27 cellular contexts compared by ENCODE assay signal in the genomic region with DNA sequence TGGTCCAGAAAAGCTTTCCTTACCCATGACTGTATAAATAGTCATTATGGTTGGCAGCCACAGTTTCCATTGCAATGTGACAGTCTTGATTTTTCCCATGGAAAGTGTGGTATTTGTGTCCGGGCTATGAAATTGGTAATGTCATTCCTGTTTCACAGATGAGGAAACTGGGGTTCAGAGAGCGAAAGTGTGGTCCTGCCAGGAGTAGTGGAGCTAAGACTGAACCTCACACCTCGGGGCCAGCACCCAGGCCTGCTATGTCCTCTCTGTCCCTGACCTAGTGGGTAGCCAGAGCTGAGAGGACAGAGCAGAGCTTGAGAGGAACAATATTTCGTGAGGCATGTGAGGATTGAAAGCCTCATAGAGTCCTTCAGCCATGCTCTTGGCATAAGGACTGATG. TPM values are rescaled to one million over a fixed set of nuclear protein-coding genes. Genes with fewer than 3 reads are reported as not detected.
A peak's percentile ranks its signal among the peaks of the same experiment; 100 is the strongest.
DNase-seq lines count a peak whose midpoint lies in the region; ATAC-seq and TF ChIP-seq lines count a peak whose summit lies in the region.
"Had no signal": no experiment of that assay in that cellular context is flagged by ENCODE, and none has a peak within 500 bp of the region (broad histone marks: within the 10 kb centered on the region; RNA-seq: fewer than 3 reads in every experiment).

No MANE protein-coding gene starts in this region.

- H3K4me2 ChIP-seq in mammary epithelial cell (ENCODE audit: insufficient read depth, low read depth, low read length): no peak overlapping the region

- in situ Hi-C loops in mammary epithelial cell (cut with MboI; ENCODE audit: low sequenced_read_pairs in 2 of 2): no loop called here

- H3K4me1 ChIP-seq in CD4-positive, CD25-positive, alpha-beta regulatory T cell (ENCODE audit: control insufficient read depth, insufficient read depth, low read length, poor library complexity, severe bottlenecking): peaks cover 26% of the 10 kb centered on the region
- H3K4me1 ChIP-seq in SJCRH30 (no peaks in the 10 kb centered on the region), mammary epithelial cell (ENCODE audit: insufficient read depth, low read length) (peaks cover 16% of the 10 kb centered on the region)

- H3K4me1 Mint-ChIP-seq in activated CD4-positive, alpha-beta memory T cell treated with anti-CD3 and anti-CD28 coated beads, Interleukin-2, amount 10 ng/mL, durations not matched to agents 7 days and 5 days: peaks cover 41% of the 10 kb centered on the region
- peaks cover 35% of the 10 kb centered on the region for H3K4me1 Mint-ChIP-seq in activated CD4-positive, alpha-beta memory T cell treated with anti-CD3 and anti-CD28 coated beads for 36 hours (ENCODE audit: low read depth)
- H3K4me1 Mint-ChIP-seq in CD4-positive, CD25-positive, alpha-beta regulatory T cell: peaks cover 8 to 45% (median 28%) of the 10 kb centered on the region in 4 donors
- H3K4me1 Mint-ChIP-seq in T-cell (peaks cover 29 to 41% (median 32%) of the 10 kb centered on the region in 3 donors), naive B cell (peaks cover 26 to 46% (median 35%) of the 10 kb centered on the region in 3 donors)

- H3K27me3 Mint-ChIP-seq in activated CD4-positive, alpha-beta memory T cell treated with anti-CD3 and anti-CD28 coated beads, Interleukin-2, amount 10 ng/mL, durations not matched to agents 7 days and 5 days: no peaks in the 10 kb centered on the region
- H3K27me3 Mint-ChIP-seq in activated CD4-positive, alpha-beta memory T cell treated with anti-CD3 and anti-CD28 coated beads for 36 hours: no peaks in the 10 kb centered on the region
- H3K27me3 Mint-ChIP-seq in CD4-positive, CD25-positive, alpha-beta regulatory T cell: no peaks in the 10 kb centered on the region
- H3K27me3 Mint-ChIP-seq in T-cell (no peaks in the 10 kb centered on the region), naive B cell (no peaks in the 10 kb centered on the region)
- H3K27me3 Mint-ChIP-seq: effector memory CD8-positive, alpha-beta T cell had no signal

- peaks cover 38% of the 10 kb centered on the region for H3K79me2 ChIP-seq in mammary epithelial cell (ENCODE audit: insufficient read depth, low read length)

- no peak overlapping the region for H3K27ac ChIP-seq in CD4-positive, CD25-positive, alpha-beta regulatory T cell (ENCODE audit: insufficient read depth, low read length, poor library complexity, severe bottlenecking)
- H3K27ac ChIP-seq in SJCRH30 (no peak overlapping the region), mammary epithelial cell (ENCODE audit: insufficient read depth, low read depth, low read length) (no peak overlapping the region)
- H3K27ac ChIP-seq: coronary artery, neutrophil, right lobe of liver, SJSA1, thyroid gland had no signal

- H3K4me3 Mint-ChIP-seq in activated CD4-positive, alpha-beta memory T cell treated with anti-CD3 and anti-CD28 coated beads, Interleukin-2, amount 10 ng/mL, durations not matched to agents 7 days and 5 days: peak overlapping the region; percentile 2
- H3K4me3 Mint-ChIP-seq in activated CD4-positive, alpha-beta memory T cell treated with anti-CD3 and anti-CD28 coated beads for 36 hours: no peak overlapping the region
- H3K4me3 Mint-ChIP-seq in CD4-positive, CD25-positive, alpha-beta regulatory T cell: peak overlapping the region in 3 of 4 donors; percentile 75 to 95 (median 80)
- H3K4me3 Mint-ChIP-seq in T-cell (peak overlapping the region; percentile 56 to 87 (median 59)), naive B cell (peak overlapping the region in 7 of 8 donors; percentile 2 to 97 (median 57))

- CTCF ChIA-PET in activated CD4-positive, alpha-beta memory T cell treated with anti-CD3 and anti-CD28 coated beads, Interleukin-2, amount 10 ng/mL, durations not matched to agents 7 days and 5 days (lab: Charles Lee): interaction anchor here (0.6 to 13.8 kb wide), 7 partner anchors 12 to 1063 kb away, joined by 3 to 289 read pairs (median 4); partner anchors contain the start of gene SDF2L1
- CTCF ChIA-PET in activated CD4-positive, alpha-beta memory T cell treated with anti-CD3 and anti-CD28 coated beads for 36 hours (lab: Charles Lee): interaction anchor here (0.8 to 6.1 kb wide), 6 partner anchors 11 to 58 kb away, joined by 3 to 151 read pairs (median 17); partner anchors contain the start of gene SDF2L1
- CTCF ChIA-PET in T-cell (lab: Charles Lee): interaction anchor here (0.6 to 3.1 kb wide), 10 partner anchors 12 to 711 kb away, joined by 3 to 33 read pairs (median 3); partner anchors contain the start of genes PPIL2 (in 1 of the 2), SDF2L1 (in 1 of the 2) and UBE2L3 (in 1 of the 2)
- CTCF ChIA-PET in mammary epithelial cell (lab: Charles Lee; ENCODE audit: low non-redundant PET): no interaction called here

- H3K36me3 ChIP-seq in CD4-positive, CD25-positive, alpha-beta regulatory T cell (ENCODE audit: control insufficient read depth, insufficient read depth, low read length): peaks cover 16% of the 10 kb centered on the region
- H3K36me3 ChIP-seq in SJCRH30: no peaks in the 10 kb centered on the region
- peaks cover 4% of the 10 kb centered on the region for H3K36me3 ChIP-seq in mammary epithelial cell (ENCODE audit: insufficient read depth, low read length)
- H3K36me3 ChIP-seq: right lobe of liver, thyroid gland had no signal

- TF ChIP-seq CTCF in mammary epithelial cell (conservative IDR thresholded peaks at IDR 0.05 in 1 of 2, IDR thresholded peaks at IDR 0.05 in 1 of 2; ENCODE audit: extremely low read depth in 1 of 2, insufficient read depth in 1 of 2, low read depth in 1 of 2, low read length in 2 of 2): no peak

- POLR2A ChIA-PET in activated CD4-positive, alpha-beta memory T cell treated with anti-CD3 and anti-CD28 coated beads, Interleukin-2, amount 10 ng/mL, durations not matched to agents 7 days and 5 days (lab: Charles Lee): interaction anchor here (0.9 to 2.9 kb wide), 5 partner anchors 11 to 64 kb away, joined by 3 to 48 read pairs (median 24); partner anchors contain the start of genes PPIL2, SDF2L1 and UBE2L3
- POLR2A ChIA-PET in activated CD4-positive, alpha-beta memory T cell treated with anti-CD3 and anti-CD28 coated beads for 36 hours (lab: Charles Lee): interaction anchor here (1.1 kb wide), 1 partner anchor 12 kb away, joined by 4 read pairs; no protein-coding TSS in a partner anchor
- POLR2A ChIA-PET in T-cell (lab: Charles Lee): interaction anchor here in 1 of 2 donors (1.1 kb wide), 1 partner anchor 17 kb away, joined by 3 read pairs; no protein-coding TSS in a partner anchor

- ATAC-seq in CD4-positive, CD25-positive, alpha-beta regulatory T cell (ENCODE audit: low read depth in 2 of 2): no peak
- no peak for ATAC-seq in T-cell (replicated peaks in 1 of 4)
- ATAC-seq in naive B cell (ENCODE audit: low read depth in 2 of 2): no peak
- ATAC-seq in HG03095 (IDR thresholded peaks at IDR 0.05; ENCODE audit: unreplicated experiment): no peak
- ATAC-seq: activated CD4-positive, CD25-positive, alpha-beta regulatory T cell treated with anti-CD3 and anti-CD28 coated beads, Interleukin-2, amount 50 U/mL, for 24 hours; effector memory CD8-positive, alpha-beta T cell; left colon; right lobe of liver had no signal

- no TSS peak for BruUV-seq in mammary epithelial cell (replicated peaks; lab: Mats Ljungman, UMichigan)

- H3K36me3 Mint-ChIP-seq in activated CD4-positive, alpha-beta memory T cell treated with anti-CD3 and anti-CD28 coated beads, Interleukin-2, amount 10 ng/mL, durations not matched to agents 7 days and 5 days (ENCODE audit: low read depth): peaks cover 22% of the 10 kb centered on the region
- H3K36me3 Mint-ChIP-seq in activated CD4-positive, alpha-beta memory T cell treated with anti-CD3 and anti-CD28 coated beads for 36 hours: peaks cover 22% of the 10 kb centered on the region
- peaks cover 16% of the 10 kb centered on the region for H3K36me3 Mint-ChIP-seq in CD4-positive, CD25-positive, alpha-beta regulatory T cell
- H3K36me3 Mint-ChIP-seq in T-cell (peaks cover 10% of the 10 kb centered on the region), naive B cell (no peaks in the 10 kb centered on the region)

- H4K20me1 ChIP-seq in mammary epithelial cell (ENCODE audit: insufficient read depth, low read length): no peaks in the 10 kb centered on the region

- no peaks in the 10 kb centered on the region for H3K9me3 ChIP-seq in CD4-positive, CD25-positive, alpha-beta regulatory T cell (ENCODE audit: control insufficient read depth in 2 of 2, low read length in 2 of 2)
- H3K9me3 ChIP-seq in SJCRH30 (replicated peaks): no peaks in the 10 kb centered on the region
- no peaks in the 10 kb centered on the region for H3K9me3 ChIP-seq in mammary epithelial cell (replicated peaks; ENCODE audit: insufficient read depth, low read length)
- H3K9me3 ChIP-seq: BE2C, neutrophil, right lobe of liver, thyroid gland had no signal

- no peaks in the 10 kb centered on the region for H3K9me3 Mint-ChIP-seq in activated CD4-positive, alpha-beta memory T cell treated with anti-CD3 and anti-CD28 coated beads, Interleukin-2, amount 10 ng/mL, durations not matched to agents 7 days and 5 days
- no peaks in the 10 kb centered on the region for H3K9me3 Mint-ChIP-seq in activated CD4-positive, alpha-beta memory T cell treated with anti-CD3 and anti-CD28 coated beads for 36 hours
- peaks cover 0 to 1% (median 0%) of the 10 kb centered on the region in 7 donors for H3K9me3 Mint-ChIP-seq in CD4-positive, CD25-positive, alpha-beta regulatory T cell
- no peaks in the 10 kb centered on the region for H3K9me3 Mint-ChIP-seq in T-cell
- H3K9me3 Mint-ChIP-seq in naive B cell: no peaks in the 10 kb centered on the region
- H3K9me3 Mint-ChIP-seq: effector memory CD8-positive, alpha-beta T cell had no signal

- DNase-seq in activated CD4-positive, alpha-beta memory T cell treated with anti-CD3 and anti-CD28 coated beads, Interleukin-2, amount 10 ng/mL, durations not matched to agents 7 days and 5 days: no peak
- no peak for DNase-seq in activated CD4-positive, alpha-beta memory T cell treated with anti-CD3 and anti-CD28 coated beads for 36 hours
- no peak for DNase-seq in CD4-positive, CD25-positive, alpha-beta regulatory T cell
- DNase-seq in T-cell (no peak), naive B cell (no peak), SJCRH30 (no peak), mammary epithelial cell (no peak)
- DNase-seq: BE2C; caudate nucleus; COR-L47; DMS79; effector memory CD8-positive, alpha-beta T cell; KBM-7; left colon; NCI-H1092; NCI-H1694 treated with DMSO at 0.1 percent for 48 hours; right lobe of liver; spleen; stimulated activated CD4-positive, alpha-beta T cell treated with anti-CD3 and anti-CD28 coated beads, Interleukin-2, amount 100 ng/mL, for 24 hours; stimulated activated CD8-positive, alpha-beta memory T cell treated with anti-CD3 and anti-CD28 coated beads, Interleukin-4, amount 100 ng/mL, for 48 hours; thyroid gland had no signal

- no peaks in the 10 kb centered on the region for H3K27me3 ChIP-seq in CD4-positive, CD25-positive, alpha-beta regulatory T cell (ENCODE audit: control insufficient read depth, insufficient read depth, low read length)
- H3K27me3 ChIP-seq in SJCRH30 (no peaks in the 10 kb centered on the region), mammary epithelial cell (ENCODE audit: insufficient read depth, low read length) (no peaks in the 10 kb centered on the region)
- H3K27me3 ChIP-seq: BE2C, neutrophil, right lobe of liver, SJSA1, spleen, thyroid gland had no signal

- no peak overlapping the region for H3K4me3 ChIP-seq in CD4-positive, CD25-positive, alpha-beta regulatory T cell (ENCODE audit: low read depth, low read length)
- H3K4me3 ChIP-seq in SJCRH30 (no peak overlapping the region), mammary epithelial cell (replicated peaks in 1 of 3; ENCODE audit: insufficient read depth in 1 of 3, low read depth in 2 of 3, low read length in 3 of 3) (no peak overlapping the region)
- H3K4me3 ChIP-seq: coronary artery, right lobe of liver, SJSA1, thyroid gland had no signal

- H3K27ac Mint-ChIP-seq in activated CD4-positive, alpha-beta memory T cell treated with anti-CD3 and anti-CD28 coated beads, Interleukin-2, amount 10 ng/mL, durations not matched to agents 7 days and 5 days: no peak overlapping the region
- no peak overlapping the region for H3K27ac Mint-ChIP-seq in activated CD4-positive, alpha-beta memory T cell treated with anti-CD3 and anti-CD28 coated beads for 36 hours
- peak overlapping the region in 1 of 3 donors; percentile 74 for H3K27ac Mint-ChIP-seq in CD4-positive, CD25-positive, alpha-beta regulatory T cell
- no peak overlapping the region for H3K27ac Mint-ChIP-seq in T-cell
- no peak overlapping the region for H3K27ac Mint-ChIP-seq in naive B cell
- H3K27ac Mint-ChIP-seq: effector memory CD8-positive, alpha-beta T cell had no signal

- 91% methylated on average over 4 of the region's 4 CpGs for WGBS in mammary epithelial cell (ENCODE audit: low coverage, missing lambda C conversion rate)

- H3K9ac ChIP-seq in mammary epithelial cell (ENCODE audit: insufficient read depth, low read length): no peak overlapping the region

- intact Hi-C loops in activated CD4-positive, alpha-beta memory T cell treated with anti-CD3 and anti-CD28 coated beads for 36 hours (cut with micrococcal nuclease): loop anchor here (2.0 kb wide), 1 partner anchor 60 kb away; no protein-coding TSS in a partner anchor
- intact Hi-C loops in mammary epithelial cell (cut with micrococcal nuclease): no loop called here

- H2AFZ ChIP-seq in mammary epithelial cell (ENCODE audit: low read depth, low read length): no peak overlapping the region

- dilution Hi-C loops in mammary epithelial cell (cut with HindIII; ENCODE audit: low sequenced_read_pairs): loop anchor here (5.0 kb wide), 1 partner anchor 49 kb away; no protein-coding TSS in a partner anchor

RNA-seq across cellular contexts. Expression of gene YDJC, which starts 1.2 kb away (rescaled TPM):
- total RNA-seq in activated CD4-positive, alpha-beta memory T cell treated with anti-CD3 and anti-CD28 coated beads, Interleukin-2, amount 10 ng/mL, durations not matched to agents 7 days and 5 days: 10 to 100 TPM; 37.1 to 38.0 TPM
- total RNA-seq in activated CD4-positive, alpha-beta memory T cell treated with anti-CD3 and anti-CD28 coated beads for 36 hours: 10 to 100 TPM; 45.3 to 47.1 TPM
- 34.4 TPM for total RNA-seq in CD4-positive, CD25-positive, alpha-beta regulatory T cell
- polyA plus RNA-seq in CD4-positive, CD25-positive, alpha-beta regulatory T cell: 10 to 100 TPM; 55.0 to 70.0 (median 55.6) TPM
- total RNA-seq in T-cell (10 to 100 TPM; 28.3 to 69.2 (median 62.2) TPM), mammary epithelial cell (10 to 100 TPM; 33.8 to 47.6 TPM)
- polyA plus RNA-seq in naive B cell (ENCODE audit: low read depth in 6 of 6) (10 to 100 TPM; 54.7 to 97.9 (median 65.1) TPM), mammary epithelial cell (41.1 TPM)
- 7.8 and 8.9 TPM in 2 replicates for total RNA-seq in SJCRH30 (2014; rRNA removed; shearing (Covaris generic))
- 29.9 TPM for polyA minus RNA-seq in mammary epithelial cell

RNA-seq across cellular contexts. Expression of gene CCDC116, which starts 1.5 kb away (rescaled TPM):
- total RNA-seq in activated CD4-positive, alpha-beta memory T cell treated with anti-CD3 and anti-CD28 coated beads, Interleukin-2, amount 10 ng/mL, durations not matched to agents 7 days and 5 days: under 1 TPM; 0.33 to 0.43 TPM
- total RNA-seq in activated CD4-positive, alpha-beta memory T cell treated with anti-CD3 and anti-CD28 coated beads for 36 hours: under 1 TPM; 0.27 to 0.31 TPM
- not detected for total RNA-seq in CD4-positive, CD25-positive, alpha-beta regulatory T cell
- polyA plus RNA-seq in CD4-positive, CD25-positive, alpha-beta regulatory T cell: not detected
- under 1 TPM in 4 of 5 donors, not detected in 1; 0.16 to 0.79 (median 0.66) TPM for total RNA-seq in T-cell
- polyA plus RNA-seq in naive B cell (ENCODE audit: low read depth in 6 of 6): not detected
- total RNA-seq in SJCRH30 (2014; rRNA removed; shearing (Covaris generic)): 0.38 TPM in 1 of 2 replicates, not detected in the other
- under 1 TPM; 0.17 to 0.31 TPM for total RNA-seq in mammary epithelial cell
- polyA plus RNA-seq in mammary epithelial cell: 0.03 TPM
- polyA minus RNA-seq in mammary epithelial cell: not detected
- total RNA-seq: NCI-H460, right lobe of liver had no signal

RNA-seq across cellular contexts. Expression of gene SDF2L1, which starts 11.1 kb away (rescaled TPM):
- 10 to 100 TPM; 61.4 to 62.1 TPM for total RNA-seq in activated CD4-positive, alpha-beta memory T cell treated with anti-CD3 and anti-CD28 coated beads, Interleukin-2, amount 10 ng/mL, durations not matched to agents 7 days and 5 days
- total RNA-seq in activated CD4-positive, alpha-beta memory T cell treated with anti-CD3 and anti-CD28 coated beads for 36 hours: 10 to 100 TPM; 38.2 to 41.8 TPM
- total RNA-seq in CD4-positive, CD25-positive, alpha-beta regulatory T cell: 29.9 TPM
- 10 to 100 TPM; 65.4 to 89.3 (median 75.5) TPM for polyA plus RNA-seq in CD4-positive, CD25-positive, alpha-beta regulatory T cell
- 10 to 100 TPM; 22.1 to 55.4 (median 50.2) TPM for total RNA-seq in T-cell
- 10 to 100 TPM; 36.9 to 69.4 (median 39.1) TPM for polyA plus RNA-seq in naive B cell (ENCODE audit: low read depth in 6 of 6)
- 12.8 and 17.0 TPM in 2 replicates for total RNA-seq in SJCRH30 (2014; rRNA removed; shearing (Covaris generic))
- 10 to 100 TPM; 13.3 to 52.0 TPM for total RNA-seq in mammary epithelial cell
- polyA plus RNA-seq in mammary epithelial cell: 56.2 TPM
- polyA minus RNA-seq in mammary epithelial cell: 14.6 TPM

RNA-seq across cellular contexts. Expression of gene PPIL2, which starts 34.8 kb away (rescaled TPM):
- total RNA-seq in activated CD4-positive, alpha-beta memory T cell treated with anti-CD3 and anti-CD28 coated beads, Interleukin-2, amount 10 ng/mL, durations not matched to agents 7 days and 5 days: 10 to 100 TPM; 62.5 to 66.3 TPM
- total RNA-seq in activated CD4-positive, alpha-beta memory T cell treated with anti-CD3 and anti-CD28 coated beads for 36 hours: 10 to 100 TPM; 41.4 to 45.8 TPM
- total RNA-seq in CD4-positive, CD25-positive, alpha-beta regulatory T cell: 83.0 TPM
- polyA plus RNA-seq in CD4-positive, CD25-positive, alpha-beta regulatory T cell: 10 to 100 TPM; 24.3 to 29.3 (median 27.0) TPM
- total RNA-seq in T-cell (10 to 100 TPM; 72.0 to 82.5 (median 79.4) TPM), mammary epithelial cell (10 to 100 TPM; 18.2 to 35.2 TPM)
- polyA plus RNA-seq in naive B cell (ENCODE audit: low read depth in 6 of 6) (10 to 100 TPM; 19.7 to 35.4 (median 25.2) TPM), mammary epithelial cell (21.8 TPM)
- total RNA-seq in SJCRH30 (2014; rRNA removed; shearing (Covaris generic)): 24.8 and 29.7 TPM in 2 replicates
- polyA minus RNA-seq in mammary epithelial cell: 35.6 TPM
